ENCODE assay signal across 14 cellular contexts in genomic region chr19:16034180-16034579, GRCh38.
"Had no signal": no experiment of that assay in that cellular context is flagged by ENCODE, and none has a peak within 500 bp of the region (broad histone marks: within the 10 kb centered on the region; RNA-seq: fewer than 3 reads in every experiment).

No MANE protein-coding gene starts in this region.

- H3K4me1 ChIP-seq: heart left ventricle, tibial nerve, upper lobe of right lung, vagina had no signal

- H3K4me3 ChIP-seq: dorsolateral prefrontal cortex, heart left ventricle, tibial nerve, upper lobe of right lung, vagina had no signal

- H3K9me3 ChIP-seq: heart left ventricle, tibial nerve, upper lobe of right lung, vagina had no signal

- H3K36me3 ChIP-seq: heart left ventricle, tibial nerve, upper lobe of right lung, vagina had no signal

- ATAC-seq: heart left ventricle; stimulated activated naive CD8-positive, alpha-beta T cell treated with anti-CD3 and anti-CD28 coated beads, Interleukin-15, Interleukin-2, amounts not matched to agents 100 U/mL and 50 U/mL, for 24 hours; upper lobe of right lung had no signal

- H3K27me3 ChIP-seq: tibial nerve, upper lobe of right lung, vagina had no signal

- H3K27ac ChIP-seq: dorsolateral prefrontal cortex, heart left ventricle, tibial nerve, upper lobe of right lung, vagina had no signal

- DNase-seq: cortex of kidney; effector CD8-positive, alpha-beta T cell; foreskin melanocyte; hippocampal formation; kidney glomerular epithelial cell; nephron progenitor cell; small intestine; stimulated activated CD4-positive, alpha-beta T cell treated with anti-CD3 and anti-CD28 coated beads, Interleukin-2, amount 100 ng/mL, for 48 hours; stimulated activated naive CD8-positive, alpha-beta T cell treated with anti-CD3 and anti-CD28 coated beads, Interleukin-15, Interleukin-2, amounts not matched to agents 100 U/mL and 50 U/mL, for 24 hours; upper lobe of right lung had no signal
